ENCODE assay signal across 8 cellular contexts in the genomic region with DNA sequence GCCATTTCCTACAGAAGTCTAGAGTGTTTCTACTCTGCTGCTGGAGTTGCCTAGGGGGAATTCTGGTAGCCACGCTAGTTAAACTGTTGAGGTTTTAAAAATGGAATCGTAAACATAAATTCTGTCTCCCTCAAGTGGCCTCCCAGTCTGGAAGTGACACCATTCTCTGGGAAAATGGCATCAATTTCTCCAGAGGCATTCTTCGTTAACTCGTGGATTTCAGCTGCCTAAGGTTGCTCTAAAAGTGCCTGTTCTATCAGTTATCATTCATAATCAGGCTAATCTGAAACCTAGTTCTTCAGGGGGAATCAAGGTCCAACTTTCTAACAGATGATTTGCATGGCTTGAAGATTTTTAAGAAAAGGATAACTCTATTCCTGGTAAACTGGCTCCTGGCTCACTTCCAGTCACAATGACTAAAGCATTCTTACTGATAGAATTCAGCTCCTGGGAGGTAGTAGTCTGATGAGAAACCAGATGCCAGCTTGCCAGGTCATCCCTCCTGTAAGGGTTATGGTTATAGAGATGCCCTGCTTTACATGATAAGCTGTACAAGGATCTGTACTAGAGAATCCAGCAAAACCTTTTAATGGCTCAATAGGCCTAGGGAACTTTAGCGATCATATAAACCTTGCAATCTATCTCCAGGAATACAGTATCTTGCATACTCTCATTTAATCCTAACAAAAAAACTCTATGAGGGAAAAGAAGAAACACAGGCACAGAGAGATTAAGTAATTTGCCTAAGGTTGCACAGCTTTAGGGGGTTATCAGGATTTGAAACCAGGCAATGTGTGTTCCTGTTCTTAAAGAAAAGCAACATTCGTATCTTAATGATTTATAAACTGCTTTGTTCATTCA. TPM values are rescaled to one million over a fixed set of nuclear protein-coding genes. Genes with fewer than 3 reads are reported as not detected.
A peak's percentile ranks its signal among the peaks of the same experiment; 100 is the strongest.
DNase-seq lines count a peak whose midpoint lies in the region; ATAC-seq and TF ChIP-seq lines count a peak whose summit lies in the region.

No MANE protein-coding gene starts in this region.

- BruUV-seq in mammary epithelial cell (replicated peaks; lab: Mats Ljungman, UMichigan), result no TSS peak

- H3K4me3 ChIP-seq in mammary epithelial cell (replicated peaks in 1 of 3; ENCODE audit: insufficient read depth in 1 of 3, low read depth in 2 of 3, low read length in 3 of 3), result peak overlapping the region; percentile 78 to 96 (median 93)
- H3K4me3 ChIP-seq in right lobe of liver, result peak overlapping the region; percentile 53 to 93 (median 90)
- H3K4me3 ChIP-seq in thyroid gland (replicated peaks in 1 of 3), result peak overlapping the region; percentile 77 to 95 (median 89)

- in situ Hi-C loops in mammary epithelial cell (cut with MboI; ENCODE audit: low sequenced_read_pairs in 2 of 2), result no loop called here

- no peaks in the 10 kb centered on the region for H3K9me3 ChIP-seq in mammary epithelial cell (replicated peaks; ENCODE audit: insufficient read depth, low read length)
- no peaks in the 10 kb centered on the region for H3K9me3 ChIP-seq in right lobe of liver
- no peaks in the 10 kb centered on the region for H3K9me3 ChIP-seq in thyroid gland

- TF ChIP-seq CTCF in mammary epithelial cell (conservative IDR thresholded peaks at IDR 0.05 in 1 of 2, IDR thresholded peaks at IDR 0.05 in 1 of 2; ENCODE audit: extremely low read depth in 1 of 2, insufficient read depth in 1 of 2, low read depth in 1 of 2, low read length in 2 of 2), result no peak
- no peak for TF ChIP-seq CTCF in right lobe of liver (IDR thresholded peaks at IDR 0.05)
- TF ChIP-seq CTCF in thyroid gland (IDR thresholded peaks at IDR 0.05), result no peak

- ATAC-seq in right lobe of liver (peak in 1 of 4 donors; percentile 16), HG03139 (IDR thresholded peaks at IDR 0.05; ENCODE audit: unreplicated experiment) (no peak)

- intact Hi-C loops in mammary epithelial cell (cut with micrococcal nuclease) (loop anchor here (2.0 to 10.0 kb wide), 2 partner anchors 18 to 612 kb away; a partner anchor contains a TSS), right lobe of liver (cut with DNase I) (no loop called here), thyroid gland (cut with DNase I) (no loop called here)

- peak overlapping the region; percentile 77 for H3K27ac ChIP-seq in mammary epithelial cell (ENCODE audit: insufficient read depth, low read depth, low read length)
- peak overlapping the region; percentile 91 to 93 (median 92) for H3K27ac ChIP-seq in right lobe of liver
- H3K27ac ChIP-seq in thyroid gland, result peak overlapping the region; percentile 80 to 94 (median 92)

- H3K36me3 ChIP-seq in mammary epithelial cell (ENCODE audit: insufficient read depth, low read length) (peaks cover 5% of the 10 kb centered on the region), right lobe of liver (peaks cover 0 to 19% (median 3%) of the 10 kb centered on the region in 4 donors), thyroid gland (peaks cover 0 to 9% of the 10 kb centered on the region in 2 donors)

- DNase-seq in NCI-H1417 (lab: John Stamatoyannopoulos, UW), result peak in 2 of 3 experiments; percentile 19 to 42
- no peak for DNase-seq in NCI-H1417 treated with DMSO at 0.1 percent for 48 hours (lab: John Stamatoyannopoulos, UW)
- peak; percentile 73 for DNase-seq in NCI-H2107 treated with DMSO at 0.1 percent for 48 hours (lab: John Stamatoyannopoulos, UW; ENCODE audit: unreplicated experiment)
- DNase-seq in mammary epithelial cell, result peak; percentile 83
- peak in 1 of 3 donors; percentile 52 for DNase-seq in right lobe of liver
- peak; percentile 62 to 71 for DNase-seq in thyroid gland
- DNase-seq in NOMO-1 (lab: John Stamatoyannopoulos, UW; ENCODE audit: unreplicated experiment in 2 of 2), result no peak

- H4K20me1 ChIP-seq in mammary epithelial cell (ENCODE audit: insufficient read depth, low read length), result no peaks in the 10 kb centered on the region

- CTCF ChIA-PET in mammary epithelial cell (lab: Charles Lee; ENCODE audit: low non-redundant PET), result no interaction called here

- H2AFZ ChIP-seq in mammary epithelial cell (ENCODE audit: low read depth, low read length), result peak overlapping the region; percentile 34

- 30% methylated on average over 6 of the region's 6 CpGs for WGBS in mammary epithelial cell (ENCODE audit: low coverage, missing lambda C conversion rate)
- WGBS in right lobe of liver (ENCODE audit: insufficient coverage, low coverage, low lambda C conversion rate, missing lambda C conversion rate), result 24% methylated on average over 5 of the region's 6 CpGs
- WGBS in thyroid gland, 2 donors, result 72 to 73% methylated on average over 6 of the region's 6 CpGs

- dilution Hi-C loops in mammary epithelial cell (cut with HindIII; ENCODE audit: low sequenced_read_pairs), result no loop called here

- no peaks in the 10 kb centered on the region for H3K27me3 ChIP-seq in mammary epithelial cell (ENCODE audit: insufficient read depth, low read length)
- no peaks in the 10 kb centered on the region for H3K27me3 ChIP-seq in right lobe of liver
- H3K27me3 ChIP-seq in thyroid gland, result no peaks in the 10 kb centered on the region

- TF ChIP-seq POLR2A in right lobe of liver (IDR thresholded peaks at IDR 0.05), result no peak
- TF ChIP-seq POLR2A in thyroid gland (IDR thresholded peaks at IDR 0.05), result peak in 1 of 2 donors; percentile 33

- H3K79me2 ChIP-seq in mammary epithelial cell (ENCODE audit: insufficient read depth, low read length), result peaks cover 77% of the 10 kb centered on the region

- peak overlapping the region; percentile 81 for H3K4me2 ChIP-seq in mammary epithelial cell (ENCODE audit: insufficient read depth, low read depth, low read length)

- peak overlapping the region; percentile 90 for H3K9ac ChIP-seq in mammary epithelial cell (ENCODE audit: insufficient read depth, low read length)

- peaks cover 32% of the 10 kb centered on the region for H3K4me1 ChIP-seq in mammary epithelial cell (ENCODE audit: insufficient read depth, low read length)
- H3K4me1 ChIP-seq in right lobe of liver, result peaks cover 0 to 30% (median 11%) of the 10 kb centered on the region in 4 donors
- peaks cover 29 to 32% of the 10 kb centered on the region in 2 donors for H3K4me1 ChIP-seq in thyroid gland

RNA-seq across cellular contexts. Expression of a gene that starts 1.5 kb away (rescaled TPM):
- 10 to 100 TPM; 23.4 to 30.2 TPM for total RNA-seq in mammary epithelial cell
- polyA plus RNA-seq in mammary epithelial cell, result 14.8 TPM
- not detected for polyA minus RNA-seq in mammary epithelial cell
- 10 to 100 TPM; 10.3 to 48.5 (median 23.4) TPM for total RNA-seq in right lobe of liver
- total RNA-seq in thyroid gland, result 10 to 100 TPM; 54.8 to 97.7 (median 81.2) TPM

RNA-seq across cellular contexts. Expression of a gene that starts 1.6 kb away (rescaled TPM):
- total RNA-seq in mammary epithelial cell (10 to 100 TPM; 36.6 to 99.9 TPM), right lobe of liver (10 to 100 TPM; 15.3 to 32.3 (median 16.1) TPM), thyroid gland (10 to 100 TPM; 67.9 to 85.7 (median 75.5) TPM)
- polyA plus RNA-seq in mammary epithelial cell, result 78.8 TPM
- 78.0 TPM for polyA minus RNA-seq in mammary epithelial cell

RNA-seq across cellular contexts. Expression of a gene that starts 17.5 kb away (rescaled TPM):
- 1 to 10 TPM; 3.3 to 4.8 TPM for total RNA-seq in mammary epithelial cell
- polyA plus RNA-seq in mammary epithelial cell, result 0.28 TPM
- polyA minus RNA-seq in mammary epithelial cell, result not detected
- 1 to 10 TPM in 5 of 6 experiments, under 1 TPM in 1; 0.62 to 3.6 (median 1.6) TPM for total RNA-seq in right lobe of liver
- total RNA-seq in thyroid gland, result 10 to 100 TPM in 1 of 4 donors, 1 to 10 TPM in 3; 7.4 to 12.9 (median 7.7) TPM

Comparison
In these comparisons a context has a peak if more than half of its experiments do, and no peak if none do; other contexts are left out.
1. DNase-seq: peak in NCI-H1417 (2 of 3), NCI-H2107 treated with DMSO at 0.1 percent for 48 hours (single experiment), mammary epithelial cell (single experiment) and thyroid gland (2 of 2); none in NCI-H1417 treated with DMSO at 0.1 percent for 48 hours (single experiment) and NOMO-1 (0 of 2).
2. Peak in every context shown above with its lines, with median percentiles within 50 percentile points of each other: H3K27ac ChIP-seq and H3K4me3 ChIP-seq.